Comparison of ENCODE assay signal across 11 cellular contexts in the genomic region with DNA sequence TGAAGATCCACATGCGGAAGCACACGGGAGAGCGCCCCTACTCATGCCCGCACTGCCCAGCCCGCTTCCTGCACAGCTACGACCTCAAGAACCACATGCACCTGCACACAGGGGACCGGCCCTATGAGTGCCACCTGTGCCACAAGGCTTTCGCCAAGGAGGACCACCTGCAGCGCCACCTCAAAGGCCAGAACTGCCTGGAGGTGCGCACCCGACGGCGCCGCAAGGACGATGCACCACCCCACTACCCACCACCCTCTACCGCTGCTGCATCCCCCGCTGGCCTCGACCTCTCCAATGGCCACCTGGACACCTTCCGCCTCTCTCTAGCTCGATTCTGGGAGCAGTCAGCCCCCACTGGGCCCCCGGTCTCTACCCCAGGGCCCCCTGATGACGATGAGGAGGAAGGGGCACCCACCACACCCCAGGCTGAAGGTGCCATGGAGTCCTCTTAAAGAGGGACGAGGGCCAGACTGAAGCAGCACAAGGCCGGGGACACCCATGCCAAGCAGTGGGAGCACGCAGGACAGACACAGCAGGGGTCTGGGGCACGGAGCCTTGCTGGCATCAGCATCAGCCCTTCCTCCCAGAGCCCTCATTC. TPM values are rescaled to one million over a fixed set of nuclear protein-coding genes. Genes with fewer than 3 reads are reported as not detected.
DNase-seq lines count a peak whose midpoint lies in the region; ATAC-seq and TF ChIP-seq lines count a peak whose summit lies in the region.
"Had no signal": no experiment of that assay in that cellular context is flagged by ENCODE, and none has a peak within 500 bp of the region (broad histone marks: within the 10 kb centered on the region; RNA-seq: fewer than 3 reads in every experiment).

No MANE protein-coding gene starts in this region.

- H3K27ac Mint-ChIP-seq in activated CD4-positive, alpha-beta memory T cell treated with anti-CD3 and anti-CD28 coated beads, Interleukin-2, amount 10 ng/mL, durations not matched to agents 7 days and 5 days, result peak overlapping the region; percentile 83
- peak overlapping the region; percentile 96 for H3K27ac Mint-ChIP-seq in stimulated activated naive B cell treated with anti-CD40 and anti-IgM and Interleukin-4, amounts not matched to agents 10 μg/mL and 1 μg/mL and 100 μg/mL, for 72 hours

- H3K27me3 Mint-ChIP-seq in activated CD4-positive, alpha-beta memory T cell treated with anti-CD3 and anti-CD28 coated beads, Interleukin-2, amount 10 ng/mL, durations not matched to agents 7 days and 5 days, result no peaks in the 10 kb centered on the region
- no peaks in the 10 kb centered on the region for H3K27me3 Mint-ChIP-seq in stimulated activated naive B cell treated with anti-CD40 and anti-IgM and Interleukin-4, amounts not matched to agents 10 μg/mL and 1 μg/mL and 100 μg/mL, for 72 hours

- H3K27me3 ChIP-seq in HUES64 (ENCODE audit: insufficient read depth, low read length) (no peaks in the 10 kb centered on the region), hepatocyte (no peaks in the 10 kb centered on the region), GM23248 (replicated peaks; ENCODE audit: insufficient read depth) (no peaks in the 10 kb centered on the region)
- H3K27me3 ChIP-seq: pancreas had no signal

- H3K4me3 Mint-ChIP-seq in activated CD4-positive, alpha-beta memory T cell treated with anti-CD3 and anti-CD28 coated beads, Interleukin-2, amount 10 ng/mL, durations not matched to agents 7 days and 5 days, result peak overlapping the region; percentile 46
- peak overlapping the region in 1 of 2 donors; percentile 17 for H3K4me3 Mint-ChIP-seq in stimulated activated naive B cell treated with anti-CD40 and anti-IgM and Interleukin-4, amounts not matched to agents 10 μg/mL and 1 μg/mL and 100 μg/mL, for 72 hours

- H3K4me1 ChIP-seq in HUES64 (ENCODE audit: insufficient read depth, low read length) (peaks cover 23% of the 10 kb centered on the region), hepatocyte (ENCODE audit: insufficient read depth) (peaks cover 15% of the 10 kb centered on the region), GM23248 (ENCODE audit: insufficient read depth) (peaks cover 11% of the 10 kb centered on the region)

- H3K9ac ChIP-seq in HUES64 (ENCODE audit: low read depth, low read length), result peak overlapping the region; percentile 73; the same call in 1 of the 2 replicates
- H3K9ac ChIP-seq in GM23248, result no peak overlapping the region

- peaks cover 68% of the 10 kb centered on the region for H3K4me1 Mint-ChIP-seq in activated CD4-positive, alpha-beta memory T cell treated with anti-CD3 and anti-CD28 coated beads, Interleukin-2, amount 10 ng/mL, durations not matched to agents 7 days and 5 days
- peaks cover 50 to 93% of the 10 kb centered on the region in 2 donors for H3K4me1 Mint-ChIP-seq in stimulated activated naive B cell treated with anti-CD40 and anti-IgM and Interleukin-4, amounts not matched to agents 10 μg/mL and 1 μg/mL and 100 μg/mL, for 72 hours

- H3F3A ChIP-seq in GM23248 (ENCODE audit: insufficient read depth), result no peaks in the 10 kb centered on the region

- H2AFZ ChIP-seq in hepatocyte (no peak overlapping the region), GM23248 (no peak overlapping the region)

- peaks cover 61% of the 10 kb centered on the region for H3K36me3 Mint-ChIP-seq in activated CD4-positive, alpha-beta memory T cell treated with anti-CD3 and anti-CD28 coated beads, Interleukin-2, amount 10 ng/mL, durations not matched to agents 7 days and 5 days (ENCODE audit: low read depth)
- H3K36me3 Mint-ChIP-seq in stimulated activated naive B cell treated with anti-CD40 and anti-IgM and Interleukin-4, amounts not matched to agents 10 μg/mL and 1 μg/mL and 100 μg/mL, for 72 hours, result peaks cover 13 to 29% of the 10 kb centered on the region in 2 donors

- 0 out of 2 replicates have a peak overlapping the region, but pooled peaks have one; percentile 53 for H3K4me3 ChIP-seq in HUES64 (ENCODE audit: low read length)
- H3K4me3 ChIP-seq in hepatocyte, result no peak overlapping the region
- no peak overlapping the region for H3K4me3 ChIP-seq in GM23248

- TF ChIP-seq CTCF in hepatocyte (IDR thresholded peaks at IDR 0.05; ENCODE audit: poor library complexity), result no peak
- no peak for TF ChIP-seq CTCF in GM10248 (IDR thresholded peaks at IDR 0.05; ENCODE audit: control extremely low read depth, extremely low read depth, low read depth, missing control alignments)

- H3K36me3 ChIP-seq in HUES64 (ENCODE audit: insufficient read depth, low read length) (peaks cover 25% of the 10 kb centered on the region), hepatocyte (replicated peaks; ENCODE audit: insufficient read depth, low read depth) (no peaks in the 10 kb centered on the region), GM23248 (ENCODE audit: low read depth) (no peaks in the 10 kb centered on the region)

- no peaks in the 10 kb centered on the region for H3K9me2 ChIP-seq in hepatocyte (replicated peaks; ENCODE audit: insufficient read depth)
- no peaks in the 10 kb centered on the region for H3K9me2 ChIP-seq in GM23248 (ENCODE audit: insufficient read depth)

- peaks cover 12% of the 10 kb centered on the region for H3K79me2 ChIP-seq in hepatocyte
- H3K79me2 ChIP-seq in GM23248 (ENCODE audit: insufficient read depth), result no peaks in the 10 kb centered on the region

- peak; percentile 46 to 50 for ATAC-seq in stimulated activated naive B cell treated with anti-CD40 and anti-IgM and Interleukin-4, amounts not matched to agents 10 μg/mL and 1 μg/mL and 100 μg/mL, for 72 hours (replicated peaks)
- ATAC-seq in GM21737 (IDR thresholded peaks at IDR 0.05; ENCODE audit: unreplicated experiment), result no peak

- H4K20me1 ChIP-seq in hepatocyte (ENCODE audit: insufficient read depth, poor library complexity, severe bottlenecking) (peaks cover 6% of the 10 kb centered on the region), GM23248 (ENCODE audit: insufficient read depth) (no peaks in the 10 kb centered on the region)

- WGBS in HUES64, result 93% methylated on average over 26 of the region's 26 CpGs
- WGBS in hepatocyte (ENCODE audit: low lambda C conversion rate, missing lambda C conversion rate), result 95% methylated on average over 24 of the region's 26 CpGs
- WGBS in GM23248 (ENCODE audit: low coverage in 1 of 2, low lambda C conversion rate in 2 of 2, missing lambda C conversion rate in 2 of 2), 2 experiments, result 87 to 89% methylated on average over 19 to 25 of the region's 26 CpGs

- H3K27ac ChIP-seq in HUES64 (ENCODE audit: low read depth, low read length) (peak overlapping the region; percentile 93), hepatocyte (peak overlapping the region; percentile 96), GM23248 (no peak overlapping the region)

- in situ Hi-C loops in GM23248 (cut with MboI), result no loop called here

- H3K4me2 ChIP-seq in hepatocyte, result no peak overlapping the region
- no peak overlapping the region for H3K4me2 ChIP-seq in GM23248 (ENCODE audit: unreplicated experiment)

- CTCF ChIA-PET in activated CD4-positive, alpha-beta memory T cell treated with anti-CD3 and anti-CD28 coated beads, Interleukin-2, amount 10 ng/mL, durations not matched to agents 7 days and 5 days (lab: Charles Lee), result interaction anchor here (1.3 to 8.1 kb wide), 15 partner anchors 10 to 456 kb away, joined by 3 to 139 read pairs (median 16); a partner anchor contains a TSS
- CTCF ChIA-PET in GM10248 (lab: Yijun Ruan, JAX), result interaction anchor here (0.7 to 13.5 kb wide), 35 partner anchors 9 to 548 kb away, joined by 3 to 175 read pairs (median 7); a partner anchor contains a TSS

- no peaks in the 10 kb centered on the region for H3K9me3 Mint-ChIP-seq in activated CD4-positive, alpha-beta memory T cell treated with anti-CD3 and anti-CD28 coated beads, Interleukin-2, amount 10 ng/mL, durations not matched to agents 7 days and 5 days
- no peaks in the 10 kb centered on the region for H3K9me3 Mint-ChIP-seq in stimulated activated naive B cell treated with anti-CD40 and anti-IgM and Interleukin-4, amounts not matched to agents 10 μg/mL and 1 μg/mL and 100 μg/mL, for 72 hours

- peak; percentile 41 for DNase-seq in activated CD4-positive, alpha-beta memory T cell treated with anti-CD3 and anti-CD28 coated beads, Interleukin-2, amount 10 ng/mL, durations not matched to agents 7 days and 5 days
- DNase-seq in hepatocyte (ENCODE audit: low spot score), result no peak
- peak; percentile 40 for DNase-seq in stimulated activated naive B cell treated with anti-CD40 and anti-IgM and Interleukin-4, amounts not matched to agents 10 μg/mL and 1 μg/mL and 100 μg/mL, for 72 hours
- no peak for DNase-seq in GM23248
- DNase-seq in GM10248 (ENCODE audit: extremely low spot score), result no peak
- DNase-seq in NK-92 treated with Interleukin-12 subunit alpha and Interleukin-12 subunit beta, amount 100 ng/mL, for 24 hours (lab: John Stamatoyannopoulos, UW), result no peak
- DNase-seq: activated CD4-positive, alpha-beta T cell treated with anti-CD3 and anti-CD28 coated beads, Interleukin-2, amount 50 U/mL, for 1 hour; NCI-H226 had no signal

- H3K9me3 ChIP-seq in HUES64 (ENCODE audit: insufficient read depth, low read depth, low read length) (no peaks in the 10 kb centered on the region), hepatocyte (ENCODE audit: low read depth) (no peaks in the 10 kb centered on the region), GM23248 (ENCODE audit: low read depth) (no peaks in the 10 kb centered on the region)
- H3K9me3 ChIP-seq: pancreas had no signal

- POLR2A ChIA-PET in activated CD4-positive, alpha-beta memory T cell treated with anti-CD3 and anti-CD28 coated beads, Interleukin-2, amount 10 ng/mL, durations not matched to agents 7 days and 5 days (lab: Charles Lee), result interaction anchor here (0.6 to 14.7 kb wide), 15 partner anchors 9 to 69 kb away, joined by 3 to 203 read pairs (median 4); a partner anchor contains a TSS
- POLR2A ChIA-PET in GM10248 (lab: Yijun Ruan, JAX), result interaction anchor here (1.3 kb wide), 1 partner anchor 69 kb away, joined by 4 read pairs; no protein-coding TSS in a partner anchor

RNA-seq across cellular contexts. Expression of a gene that starts 13.7 kb away (rescaled TPM):
- 13.0 TPM for polyA plus RNA-seq in HUES64 (2013, experiment 1 of 2)
- 9.5 TPM for polyA plus RNA-seq in HUES64 (2013, experiment 2 of 2)
- 100 to 1,000 TPM; 151 to 152 TPM for total RNA-seq in activated CD4-positive, alpha-beta memory T cell treated with anti-CD3 and anti-CD28 coated beads, Interleukin-2, amount 10 ng/mL, durations not matched to agents 7 days and 5 days
- total RNA-seq in hepatocyte, result 27.3 and 29.2 TPM in 2 replicates
- 13.3 and 13.5 TPM in 2 replicates for polyA plus RNA-seq in hepatocyte
- 16.8 and 27.0 TPM in 2 replicates for total RNA-seq in GM23248 (2014; rRNA removed; shearing (Covaris generic))
- 2.3 and 2.9 TPM in 2 replicates for polyA plus RNA-seq in GM23248 (2016; fragmentation: Nextera tagmentation; extraction: Ambion mirVana)

RNA-seq across cellular contexts. Expression of a gene that starts 17.2 kb away (rescaled TPM):
- not detected for polyA plus RNA-seq in HUES64 (2013, experiment 1 of 2)
- 0.51 TPM for polyA plus RNA-seq in HUES64 (2013, experiment 2 of 2)
- total RNA-seq in activated CD4-positive, alpha-beta memory T cell treated with anti-CD3 and anti-CD28 coated beads, Interleukin-2, amount 10 ng/mL, durations not matched to agents 7 days and 5 days, result under 1 TPM; 0.18 to 0.40 TPM
- 0.04 and 1.6 TPM in 2 replicates for total RNA-seq in hepatocyte
- polyA plus RNA-seq in hepatocyte (0.40 and 0.47 TPM in 2 replicates), GM23248 (2016; fragmentation: Nextera tagmentation; extraction: Ambion mirVana) (0.14 and 0.16 TPM in 2 replicates)
- not detected in 2 replicates for total RNA-seq in GM23248 (2014; rRNA removed; shearing (Covaris generic))

RNA-seq across cellular contexts. Expression of a gene that starts 17.3 kb away (rescaled TPM):
- not detected for polyA plus RNA-seq in HUES64 (2013, experiment 1 of 2)
- not detected for polyA plus RNA-seq in HUES64 (2013, experiment 2 of 2)
- not detected for total RNA-seq in activated CD4-positive, alpha-beta memory T cell treated with anti-CD3 and anti-CD28 coated beads, Interleukin-2, amount 10 ng/mL, durations not matched to agents 7 days and 5 days
- 0.60 TPM in 1 of 2 replicates, not detected in the other for total RNA-seq in hepatocyte
- 0.12 TPM in 1 of 2 replicates, not detected in the other for polyA plus RNA-seq in hepatocyte
- not detected in 2 replicates for total RNA-seq in GM23248 (2014; rRNA removed; shearing (Covaris generic))
- polyA plus RNA-seq in GM23248 (2016; fragmentation: Nextera tagmentation; extraction: Ambion mirVana), result not detected in 2 replicates
- polyA plus RNA-seq: pancreas had no signal

RNA-seq across cellular contexts. Expression of a gene that starts 22.9 kb away (rescaled TPM):
- not detected for polyA plus RNA-seq in HUES64 (2013, experiment 1 of 2)
- not detected for polyA plus RNA-seq in HUES64 (2013, experiment 2 of 2)
- 1 to 10 TPM in 1 of 2 experiments, under 1 TPM in 1; 0.35 to 1.2 TPM for total RNA-seq in activated CD4-positive, alpha-beta memory T cell treated with anti-CD3 and anti-CD28 coated beads, Interleukin-2, amount 10 ng/mL, durations not matched to agents 7 days and 5 days
- total RNA-seq in hepatocyte, result 0.92 TPM in 1 of 2 replicates, not detected in the other
- polyA plus RNA-seq in hepatocyte (not detected in 2 replicates), GM23248 (2016; fragmentation: Nextera tagmentation; extraction: Ambion mirVana) (not detected in 2 replicates)
- not detected in 2 replicates for total RNA-seq in GM23248 (2014; rRNA removed; shearing (Covaris generic))
- polyA plus RNA-seq: pancreas had no signal

RNA-seq across cellular contexts. Expression of a gene that starts 33.2 kb away (rescaled TPM):
- 58.3 TPM for polyA plus RNA-seq in HUES64 (2013, experiment 1 of 2)
- 49.8 TPM for polyA plus RNA-seq in HUES64 (2013, experiment 2 of 2)
- 10 to 100 TPM; 34.7 to 35.1 TPM for total RNA-seq in activated CD4-positive, alpha-beta memory T cell treated with anti-CD3 and anti-CD28 coated beads, Interleukin-2, amount 10 ng/mL, durations not matched to agents 7 days and 5 days
- total RNA-seq in hepatocyte, result 25.6 and 27.7 TPM in 2 replicates
- 42.8 and 45.1 TPM in 2 replicates for polyA plus RNA-seq in hepatocyte
- total RNA-seq in GM23248 (2014; rRNA removed; shearing (Covaris generic)), result 15.6 and 21.3 TPM in 2 replicates
- 26.4 and 30.2 TPM in 2 replicates for polyA plus RNA-seq in GM23248 (2016; fragmentation: Nextera tagmentation; extraction: Ambion mirVana)

Comparison
In these comparisons a context has a peak if more than half of its experiments do, and no peak if none do; other contexts are left out.
1. DNase-seq: peak in activated CD4-positive, alpha-beta memory T cell treated with anti-CD3 and anti-CD28 coated beads, Interleukin-2, amount 10 ng/mL, durations not matched to agents 7 days and 5 days (single experiment) and stimulated activated naive B cell treated with anti-CD40 and anti-IgM and Interleukin-4, amounts not matched to agents 10 μg/mL and 1 μg/mL and 100 μg/mL, for 72 hours (single experiment); none in hepatocyte (single experiment), GM23248 (single experiment), GM10248 (single experiment) and NK-92 treated with Interleukin-12 subunit alpha and Interleukin-12 subunit beta, amount 100 ng/mL, for 24 hours (single experiment).